Comparison of ENCODE assay signal across 10 cellular contexts in the genomic region with DNA sequence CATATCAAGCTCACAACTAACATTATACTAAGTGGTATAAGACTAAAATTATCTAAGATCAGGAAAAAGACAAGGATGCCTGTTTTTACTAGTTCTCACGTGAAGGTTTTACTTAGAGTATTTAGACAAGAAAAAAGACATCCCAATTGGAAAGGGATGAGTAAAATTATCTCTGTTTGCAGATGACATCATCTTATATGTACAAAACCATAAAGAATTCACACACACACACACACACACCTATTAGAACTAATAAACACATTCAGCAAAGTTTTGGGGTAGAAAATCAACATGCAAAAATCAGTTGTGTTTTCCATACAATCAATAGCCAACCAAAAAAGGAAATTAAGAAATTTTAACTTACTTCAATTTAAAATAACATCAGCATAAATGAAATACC. TPM values are rescaled to one million over a fixed set of nuclear protein-coding genes. Genes with fewer than 3 reads are reported as not detected.
"Had no signal": no experiment of that assay in that cellular context is flagged by ENCODE, and none has a peak within 500 bp of the region (broad histone marks: within the 10 kb centered on the region; RNA-seq: fewer than 3 reads in every experiment).

No MANE protein-coding gene starts in this region.

- DNase-seq: IMR-90, KBM-7, KG1 had no signal

- H3K4me2 ChIP-seq: KMS-11 had no signal

- H3K4me1 Mint-ChIP-seq: IgD-negative memory B cell had no signal

- FAIRE-seq: HTR-8/SVneo, K562 had no signal

- H3K4me3 Mint-ChIP-seq: IgD-negative memory B cell had no signal

- ATAC-seq: K562 had no signal

- H3K27ac Mint-ChIP-seq: IgD-negative memory B cell had no signal

- H3K4me3 ChIP-seq: K562 had no signal

- H3K27ac ChIP-seq: HL-60, KMS-11 had no signal

- H3K27me3 Mint-ChIP-seq: IgD-negative memory B cell had no signal

- H3K9ac ChIP-seq: KMS-11 had no signal

RNA-seq across cellular contexts. Expression of gene RGPD4, which starts 35.9 kb away (rescaled TPM):
- total RNA-seq: HT-29, HT1080, IMR-90 had no signal
- polyA plus RNA-seq: IgD-negative memory B cell, IMR-90, K562 had no signal
